ENCODE assay signal across 38 cellular contexts in the genomic region with DNA sequence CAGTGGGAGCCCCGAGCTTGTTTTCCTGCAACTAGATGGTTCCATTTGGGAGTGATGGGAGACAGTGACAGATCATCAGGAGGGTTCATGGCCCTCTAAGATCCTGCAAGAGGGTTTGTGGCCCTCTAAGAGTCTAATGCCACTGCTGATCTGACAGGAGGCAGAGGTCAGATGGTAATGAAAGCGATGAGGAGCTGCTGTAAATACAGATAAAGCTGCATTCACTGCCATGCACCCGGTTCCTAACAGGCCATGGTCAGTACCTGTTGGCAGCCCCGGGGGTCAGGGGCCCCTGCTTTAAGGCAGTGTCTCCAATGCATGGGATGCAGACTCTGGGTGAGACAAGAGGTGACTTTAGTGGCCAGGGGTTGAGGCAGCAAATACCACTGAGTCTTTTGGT. TPM values are rescaled to one million over a fixed set of nuclear protein-coding genes. Genes with fewer than 3 reads are reported as not detected.
"Had no signal": no experiment of that assay in that cellular context is flagged by ENCODE, and none has a peak within 500 bp of the region (broad histone marks: within the 10 kb centered on the region; RNA-seq: fewer than 3 reads in every experiment).

No MANE protein-coding gene starts in this region.

- H3K27ac ChIP-seq: KMS-11 had no signal

- H3K36me3 ChIP-seq: MG63 had no signal

- H3K4me2 ChIP-seq: KMS-11 had no signal

- H3K9ac ChIP-seq: KMS-11 had no signal

- DNase-seq: Karpas-422, Kasumi-1, MG63, MM.1S, MV-4-11, NCI-H1048, NCI-H1092, NCI-H1092 treated with DMSO at 0.1 percent for 48 hours, NCI-H1105, NCI-H1105 treated with DMSO at 0.1 percent for 48 hours, NCI-H1417, NCI-H1417 treated with DMSO at 0.1 percent for 48 hours, NCI-H1436, NCI-H1436 treated with DMSO at 0.1 percent for 48 hours, NCI-H146, NCI-H1694, NCI-H1694 treated with DMSO at 0.1 percent for 48 hours, NCI-H187, NCI-H187 treated with DMSO at 0.1 percent for 48 hours, NCI-H1930, NCI-H2029, NCI-H2029 treated with DMSO at 0.1 percent for 48 hours, NCI-H2081, NCI-H2081 treated with DMSO at 0.1 percent for 48 hours, NCI-H2107, NCI-H2171, NCI-H2171 treated with DMSO at 0.1 percent for 48 hours, NCI-H2227 treated with DMSO at 0.1 percent for 48 hours, NCI-H226, NCI-H345, NCI-H446, NCI-H446 treated with DMSO at 0.1 percent for 48 hours, NCI-H510A, NCI-H510A treated with DMSO at 0.1 percent for 48 hours had no signal

- H3K9me3 ChIP-seq: MG63 had no signal

- H3K4me3 ChIP-seq: MG63 had no signal

RNA-seq across cellular contexts. Expression of a gene that starts 30.8 kb away (rescaled TPM):
- total RNA-seq: M059J, MCF 10A, NCI-H460 had no signal
